In genomic region chr15:56440226-56440770, GRCh38 we compare ENCODE assay signal across 25 cellular contexts.
"Had no signal": no experiment of that assay in that cellular context is flagged by ENCODE, and none has a peak within 500 bp of the region (broad histone marks: within the 10 kb centered on the region; RNA-seq: fewer than 3 reads in every experiment).

No MANE protein-coding gene starts in this region.

- H3K27me3 ChIP-seq: MG63, SJSA1 had no signal

- DNase-seq: MG63, NCI-H1092, NCI-H1105 treated with DMSO at 0.1 percent for 48 hours, NCI-H1417 treated with DMSO at 0.1 percent for 48 hours, NCI-H146, NCI-H1694 treated with DMSO at 0.1 percent for 48 hours, NCI-H1930, NCI-H2081 treated with DMSO at 0.1 percent for 48 hours, NCI-H2171, NCI-H226, NCI-H446, NCI-H510A, NCI-H524 treated with DMSO at 0.1 percent for 48 hours, NCI-H69, NCI-H774, Right ventricle myocardium superior, SIG-M5 had no signal

- H3K27ac ChIP-seq: HL-60, KMS-11, SJSA1, SK-N-MC had no signal

- H3K27ac Mint-ChIP-seq: IgD-negative memory B cell had no signal

- H3K4me3 ChIP-seq: K562, MG63, SJSA1, SK-N-MC had no signal

- H3K27me3 Mint-ChIP-seq: IgD-negative memory B cell had no signal

- H3K4me1 ChIP-seq: SJSA1 had no signal

- FAIRE-seq: HTR-8/SVneo, K562 had no signal

- ATAC-seq: K562, Panc1 had no signal

- H3K9ac ChIP-seq: KMS-11 had no signal

- H3K9me3 ChIP-seq: SJSA1 had no signal

- H3K4me2 ChIP-seq: KMS-11 had no signal

- H3K4me1 Mint-ChIP-seq: IgD-negative memory B cell had no signal

- H3K4me3 Mint-ChIP-seq: IgD-negative memory B cell had no signal
